15 cellular contexts compared by ENCODE assay signal in genomic region chr2:152523091-152523490, GRCh38.
DNase-seq lines count a peak whose midpoint lies in the region; ATAC-seq and TF ChIP-seq lines count a peak whose summit lies in the region.
"Had no signal": no experiment of that assay in that cellular context is flagged by ENCODE, and none has a peak within 500 bp of the region (broad histone marks: within the 10 kb centered on the region; RNA-seq: fewer than 3 reads in every experiment).

No MANE protein-coding gene starts in this region.

- DNase-seq in HFFc6: peak; percentile 57
- peak; percentile 70 for DNase-seq in astrocyte of the cerebellum (ENCODE audit: low read depth)
- peak; percentile 91 for DNase-seq in fibroblast of mammary gland (ENCODE audit: low read depth)
- DNase-seq in cortex of kidney (lab: John Stamatoyannopoulos, UW): no peak
- DNase-seq in natural killer cell: no peak
- no peak for DNase-seq in T-helper 2 cell treated with Interferon-gamma antibody and Interleukin-4, amounts not matched to agents 5 μg/mL and 100 μg/mL, for 36 hours (ENCODE audit: low spot score)
- DNase-seq: activated CD4-positive, alpha-beta T cell treated with anti-CD3 and anti-CD28 coated beads, Interleukin-2, amount 50 U/mL, for 1 hour; activated naive CD4-positive, alpha-beta T cell treated with Interleukin-2 at 50 U/mL for 16 hours; NCI-H226; stimulated activated CD8-positive, alpha-beta memory T cell treated with anti-CD3 and anti-CD28 coated beads, Interleukin-4, amount 100 ng/mL, for 48 hours had no signal

- intact Hi-C loops in natural killer cell (cut with micrococcal nuclease): no loop called here

- no peak for ATAC-seq in natural killer cell
- ATAC-seq in HG02759 (IDR thresholded peaks at IDR 0.05; ENCODE audit: unreplicated experiment): no peak

- peaks cover 12% of the 10 kb centered on the region for H3K36me3 Mint-ChIP-seq in HFFc6 (ENCODE audit: low read depth)
- H3K36me3 Mint-ChIP-seq in natural killer cell: no peaks in the 10 kb centered on the region
- H3K36me3 Mint-ChIP-seq in T-helper 2 cell treated with Interferon-gamma antibody and Interleukin-4, amounts not matched to agents 5 μg/mL and 100 μg/mL, for 36 hours (ENCODE audit: low read depth): no peaks in the 10 kb centered on the region

- in situ Hi-C loops in astrocyte of the cerebellum (cut with HindIII; ENCODE audit: low sequenced_read_pairs): no loop called here

- H3K27me3 Mint-ChIP-seq in HFFc6 (ENCODE audit: insufficient read depth): no peaks in the 10 kb centered on the region
- peaks cover 5 to 22% of the 10 kb centered on the region in 2 donors for H3K27me3 Mint-ChIP-seq in natural killer cell (ENCODE audit: low read depth in 2 of 2)
- H3K27me3 Mint-ChIP-seq in T-helper 2 cell treated with Interferon-gamma antibody and Interleukin-4, amounts not matched to agents 5 μg/mL and 100 μg/mL, for 36 hours (ENCODE audit: low read depth): peaks cover 12% of the 10 kb centered on the region

- H3K4me1 Mint-ChIP-seq in HFFc6 (ENCODE audit: low read depth) (peaks cover 58% of the 10 kb centered on the region), natural killer cell (peaks cover 7% of the 10 kb centered on the region in 2 donors)
- peaks cover 4% of the 10 kb centered on the region for H3K4me1 Mint-ChIP-seq in T-helper 2 cell treated with Interferon-gamma antibody and Interleukin-4, amounts not matched to agents 5 μg/mL and 100 μg/mL, for 36 hours (ENCODE audit: low read depth)

- no peak overlapping the region for H3K4me3 Mint-ChIP-seq in HFFc6
- H3K4me3 Mint-ChIP-seq in natural killer cell: no peak overlapping the region
- H3K4me3 Mint-ChIP-seq in T-helper 2 cell treated with Interferon-gamma antibody and Interleukin-4, amounts not matched to agents 5 μg/mL and 100 μg/mL, for 36 hours: no peak overlapping the region
- H3K4me3 Mint-ChIP-seq: brain had no signal

- peak overlapping the region; percentile 35 for H3K27ac Mint-ChIP-seq in HFFc6
- no peak overlapping the region for H3K27ac Mint-ChIP-seq in natural killer cell
- H3K27ac Mint-ChIP-seq in T-helper 2 cell treated with Interferon-gamma antibody and Interleukin-4, amounts not matched to agents 5 μg/mL and 100 μg/mL, for 36 hours: no peak overlapping the region
- H3K27ac Mint-ChIP-seq: brain had no signal

- H3K9me3 Mint-ChIP-seq in HFFc6: no peaks in the 10 kb centered on the region
- no peaks in the 10 kb centered on the region for H3K9me3 Mint-ChIP-seq in natural killer cell
- H3K9me3 Mint-ChIP-seq in T-helper 2 cell treated with Interferon-gamma antibody and Interleukin-4, amounts not matched to agents 5 μg/mL and 100 μg/mL, for 36 hours: no peaks in the 10 kb centered on the region
- H3K9me3 Mint-ChIP-seq: brain had no signal

- no peak overlapping the region for H3K4me3 ChIP-seq in astrocyte of the cerebellum (ENCODE audit: low read depth, low read length)
- no peak overlapping the region for H3K4me3 ChIP-seq in fibroblast of mammary gland (ENCODE audit: control insufficient read depth, low read depth, low read length)
- H3K4me3 ChIP-seq: BLaER1 treated with 17β-estradiol and CSF1 and Interleukin-3, amounts not matched to agents 10 nM and 100 nM; esophagus muscularis mucosa; vagina had no signal

- no peak for TF ChIP-seq CTCF in HFFc6 (IDR thresholded peaks at IDR 0.05)
- no peak for TF ChIP-seq CTCF in astrocyte of the cerebellum (IDR thresholded peaks at IDR 0.05; ENCODE audit: low read depth, low read length, missing control alignments)
- no peak for TF ChIP-seq CTCF in fibroblast of mammary gland (conservative IDR thresholded peaks at IDR 0.05; ENCODE audit: control insufficient read depth, insufficient read depth, low read depth, low read length)
- no peak for TF ChIP-seq CTCF in natural killer cell (IDR thresholded peaks at IDR 0.05)

Comparison
In these comparisons a context has a peak if more than half of its experiments do, and no peak if none do; other contexts are left out.
1. DNase-seq: peak in HFFc6 (single experiment), astrocyte of the cerebellum (single experiment) and fibroblast of mammary gland (single experiment); none in cortex of kidney (single experiment), natural killer cell (single experiment) and T-helper 2 cell treated with Interferon-gamma antibody and Interleukin-4, amounts not matched to agents 5 μg/mL and 100 μg/mL, for 36 hours (single experiment).